In the genomic region with DNA sequence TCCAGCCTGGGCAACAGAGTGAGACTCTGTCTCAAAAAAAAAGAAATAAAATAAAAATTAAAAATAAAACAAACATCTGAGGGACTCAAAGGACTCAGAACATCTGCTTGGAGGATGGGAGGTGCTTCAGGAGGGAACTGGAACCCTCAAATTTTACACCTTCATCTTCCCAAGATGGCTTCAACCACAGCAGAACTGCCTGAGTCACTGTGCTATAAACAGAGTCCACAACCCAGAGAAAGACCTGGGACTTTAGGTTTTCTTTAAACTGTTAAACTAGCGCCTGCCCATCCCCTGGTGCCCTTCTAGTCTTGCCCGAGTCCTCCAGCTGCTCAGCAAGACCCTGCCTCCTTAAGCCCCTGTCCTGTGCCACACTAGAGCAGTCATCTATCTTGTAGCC, we compare ENCODE assay signal across 12 cellular contexts. TPM values are rescaled to one million over a fixed set of nuclear protein-coding genes. Genes with fewer than 3 reads are reported as not detected.
A peak's percentile ranks its signal among the peaks of the same experiment; 100 is the strongest.
DNase-seq lines count a peak whose midpoint lies in the region; ATAC-seq and TF ChIP-seq lines count a peak whose summit lies in the region.
"Had no signal": no experiment of that assay in that cellular context is flagged by ENCODE, and none has a peak within 500 bp of the region (broad histone marks: within the 10 kb centered on the region; RNA-seq: fewer than 3 reads in every experiment).

No MANE protein-coding gene starts in this region.

- peaks cover 74% of the 10 kb centered on the region for H3K4me1 ChIP-seq in CD4-positive, alpha-beta memory T cell (ENCODE audit: insufficient read depth, low read length)
- peaks cover 0 to 43% (median 31%) of the 10 kb centered on the region in 4 donors for H3K4me1 ChIP-seq in esophagus muscularis mucosa

- H3K4me3 Mint-ChIP-seq in CD4-positive, alpha-beta memory T cell = peak overlapping the region; percentile 68 to 89 (median 82)
- H3K4me3 Mint-ChIP-seq in activated B cell treated with CpG ODN at 0.5 μM for 24 hours (no peak overlapping the region), immature natural killer cell (peak overlapping the region; percentile 81 to 91 (median 85))

- peak overlapping the region; percentile 79 for H3K27ac ChIP-seq in CD4-positive, alpha-beta memory T cell (ENCODE audit: low read depth, low read length)
- H3K27ac ChIP-seq in esophagus muscularis mucosa (replicated peaks in 1 of 4) = no peak overlapping the region
- H3K27ac ChIP-seq: VCaP had no signal

- TF ChIP-seq EP300 in esophagus muscularis mucosa (IDR thresholded peaks at IDR 0.05) = no peak

- TF ChIP-seq POLR2A in esophagus muscularis mucosa (IDR thresholded peaks at IDR 0.05; ENCODE audit: low read depth) = no peak

- H3K4me3 ChIP-seq in CD4-positive, alpha-beta memory T cell (ENCODE audit: low read length in 2 of 2) = peak overlapping the region in 1 of 2 donors; percentile 14
- H3K4me3 ChIP-seq in esophagus muscularis mucosa = no peak overlapping the region

- peak overlapping the region; percentile 95 to 99 (median 97) for H3K27ac Mint-ChIP-seq in CD4-positive, alpha-beta memory T cell
- H3K27ac Mint-ChIP-seq in activated B cell treated with CpG ODN at 0.5 μM for 24 hours (no peak overlapping the region), immature natural killer cell (peak overlapping the region; percentile 92 to 98 (median 94))

- H3K36me3 Mint-ChIP-seq in CD4-positive, alpha-beta memory T cell = peaks cover 32 to 43% of the 10 kb centered on the region in 2 donors
- H3K36me3 Mint-ChIP-seq in activated B cell treated with CpG ODN at 0.5 μM for 24 hours (ENCODE audit: low read depth) (peaks cover 19% of the 10 kb centered on the region), immature natural killer cell (peaks cover 0 to 6% (median 3%) of the 10 kb centered on the region in 3 donors)

- CTCF ChIA-PET in CD4-positive, alpha-beta memory T cell (lab: Charles Lee; ENCODE audit: partially characterized antibody) = interaction anchor here (5.3 kb wide), 1 partner anchor 41 kb away, joined by 39 read pairs; a partner anchor contains a TSS
- CTCF ChIA-PET in activated B cell treated with CpG ODN at 0.5 μM for 24 hours (lab: Charles Lee) = no interaction called here

- DNase-seq in CD4-positive, alpha-beta memory T cell = peak in 2 of 5 donors; percentile 22 to 55
- no peak for DNase-seq in activated B cell treated with CpG ODN at 0.5 μM for 24 hours
- DNase-seq in immature natural killer cell = peak; percentile 15 to 32 (median 30)
- DNase-seq in NCI-H524 (lab: John Stamatoyannopoulos, UW) = no peak
- DNase-seq in esophagus muscularis mucosa (ENCODE audit: extremely low spot score) = no peak
- no peak for DNase-seq in GM03348 (ENCODE audit: low spot score)
- DNase-seq: head of caudate nucleus, NCI-H2029, SHP77 treated with DMSO at 0.1 percent for 48 hours had no signal

- 96% methylated on average over 2 of the region's 2 CpGs for WGBS in esophagus muscularis mucosa

- ATAC-seq in GM19043 (IDR thresholded peaks at IDR 0.05; ENCODE audit: low read depth, unreplicated experiment) = peak; percentile 29
- ATAC-seq in activated B cell treated with CpG ODN at 0.5 μM for 24 hours (ENCODE audit: low read depth) = peak; percentile 9
- no peak for ATAC-seq in HG02884 (IDR thresholded peaks at IDR 0.05; ENCODE audit: unreplicated experiment)

- H3K36me3 ChIP-seq in CD4-positive, alpha-beta memory T cell (ENCODE audit: insufficient read depth, low read length) = peaks cover 4% of the 10 kb centered on the region
- H3K36me3 ChIP-seq in esophagus muscularis mucosa = peaks cover 0 to 7% (median 3%) of the 10 kb centered on the region in 4 donors

- TF ChIP-seq CTCF in activated B cell treated with CpG ODN at 0.5 μM for 24 hours (IDR thresholded peaks at IDR 0.05) = no peak
- TF ChIP-seq CTCF in esophagus muscularis mucosa (IDR thresholded peaks at IDR 0.05) = no peak

- no peaks in the 10 kb centered on the region for H3K27me3 ChIP-seq in CD4-positive, alpha-beta memory T cell (ENCODE audit: insufficient read depth, low read length)
- no peaks in the 10 kb centered on the region for H3K27me3 ChIP-seq in esophagus muscularis mucosa

- intact Hi-C loops in CD4-positive, alpha-beta memory T cell (cut with micrococcal nuclease) = loop anchor here (1.0 to 5.0 kb wide), 7 partner anchors 12 to 151 kb away; a partner anchor contains a TSS
- intact Hi-C loops in activated B cell treated with CpG ODN at 0.5 μM for 24 hours (cut with micrococcal nuclease) (loop anchor here (2.0 to 5.0 kb wide), 2 partner anchors 15 to 41 kb away; a partner anchor contains a TSS), esophagus muscularis mucosa (cut with DNase I) (loop anchor here (2.0 kb wide), 1 partner anchor 299 kb away; no protein-coding TSS in a partner anchor)

- no peaks in the 10 kb centered on the region for H3K27me3 Mint-ChIP-seq in CD4-positive, alpha-beta memory T cell
- H3K27me3 Mint-ChIP-seq in activated B cell treated with CpG ODN at 0.5 μM for 24 hours = no peaks in the 10 kb centered on the region
- H3K27me3 Mint-ChIP-seq in immature natural killer cell (ENCODE audit: low read depth in 3 of 3) = peaks cover 0 to 9% (median 2%) of the 10 kb centered on the region in 3 donors

- POLR2A ChIA-PET in CD4-positive, alpha-beta memory T cell (lab: Charles Lee; ENCODE audit: partially characterized antibody) = interaction anchor here (1.2 to 8.0 kb wide), 7 partner anchors 8 to 56 kb away, joined by 3 to 97 read pairs (median 11); a partner anchor contains a TSS
- POLR2A ChIA-PET in activated B cell treated with CpG ODN at 0.5 μM for 24 hours (lab: Charles Lee) = no interaction called here

- H3K9me3 Mint-ChIP-seq in CD4-positive, alpha-beta memory T cell = no peaks in the 10 kb centered on the region
- H3K9me3 Mint-ChIP-seq in activated B cell treated with CpG ODN at 0.5 μM for 24 hours (no peaks in the 10 kb centered on the region), immature natural killer cell (no peaks in the 10 kb centered on the region)

- H3K4me1 Mint-ChIP-seq in CD4-positive, alpha-beta memory T cell = peaks cover 44 to 88% (median 73%) of the 10 kb centered on the region in 4 donors
- H3K4me1 Mint-ChIP-seq in activated B cell treated with CpG ODN at 0.5 μM for 24 hours (peaks cover 13% of the 10 kb centered on the region), immature natural killer cell (peaks cover 41 to 52% of the 10 kb centered on the region in 2 donors)

- no peaks in the 10 kb centered on the region for H3K9me3 ChIP-seq in CD4-positive, alpha-beta memory T cell (ENCODE audit: control insufficient read depth in 1 of 2, low read length in 2 of 2)
- no peaks in the 10 kb centered on the region for H3K9me3 ChIP-seq in esophagus muscularis mucosa

RNA-seq across cellular contexts. Expression of a gene that starts 40.8 kb away (rescaled TPM):
- total RNA-seq in CD4-positive, alpha-beta memory T cell = 100 to 1,000 TPM; 115 to 122 TPM
- polyA plus RNA-seq in CD4-positive, alpha-beta memory T cell = 100 to 1,000 TPM; 153 to 187 TPM
- total RNA-seq in activated B cell treated with CpG ODN at 0.5 μM for 24 hours (53.5 and 56.6 TPM in 2 replicates), esophagus muscularis mucosa (10 to 100 TPM; 31.4 to 41.6 (median 36.1) TPM)
- polyA plus RNA-seq in immature natural killer cell = 10 to 100 TPM; 11.8 to 48.4 (median 40.7) TPM

Comparison
In these comparisons a context has a peak if more than half of its experiments do, and no peak if none do; other contexts are left out.
1. DNase-seq: peak in immature natural killer cell (3 of 3); none in activated B cell treated with CpG ODN at 0.5 μM for 24 hours (single experiment), NCI-H524 (0 of 2), esophagus muscularis mucosa (single experiment) and GM03348 (single experiment).